1 cellular context compared by ENCODE assay signal in the genomic region with DNA sequence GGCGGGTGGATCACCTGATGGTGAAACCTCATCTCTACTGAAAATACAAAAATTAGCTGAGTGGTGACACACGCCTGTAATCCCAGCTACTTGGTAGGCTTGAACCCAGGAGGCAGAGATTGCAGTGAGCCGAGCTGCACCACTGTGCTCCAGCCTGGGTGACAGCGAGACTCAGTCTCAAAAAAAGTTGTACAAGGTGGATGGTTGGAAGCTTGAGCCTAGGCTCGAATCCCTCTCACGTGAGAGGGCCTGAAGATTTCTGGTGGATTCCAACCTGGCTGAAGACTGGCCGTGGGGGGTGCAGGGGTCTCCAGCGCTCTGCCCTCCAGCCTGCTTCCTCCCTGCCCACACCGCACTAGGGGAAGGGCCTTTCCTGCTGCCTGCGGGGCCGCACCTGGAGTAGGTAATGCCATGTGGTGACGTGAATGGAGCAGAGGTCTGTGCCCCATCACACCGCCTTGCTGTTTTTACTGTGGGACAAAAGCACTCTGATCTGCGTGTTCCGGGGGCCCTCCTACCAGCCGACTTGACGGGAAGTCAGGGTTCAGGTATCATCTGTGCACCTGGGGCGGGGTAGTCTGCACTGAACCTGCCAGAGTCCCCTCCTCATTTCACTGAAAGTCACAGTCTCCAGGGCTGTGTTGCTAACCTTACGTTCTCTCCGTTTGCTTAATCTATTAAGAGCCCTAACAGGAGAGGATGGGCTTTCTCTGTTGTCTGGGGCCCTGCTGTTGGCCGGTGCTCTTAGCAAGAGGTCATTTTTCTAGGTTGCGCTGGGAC.
A peak's percentile ranks its signal among the peaks of the same experiment; 100 is the strongest.
TF ChIP-seq lines count a peak whose summit lies in the region.

No MANE protein-coding gene starts in this region.

TF ChIP-seq in GM12878, 131 proteins besides CTCF, POLR2A, EP300 and RAD21:
- TF ChIP-seq TARDBP (IDR thresholded peaks at IDR 0.05; ENCODE audit: borderline replicate concordance), result 0 out of 2 replicates have a peak, but pooled peaks have one; percentile 21
- peak; percentile 37; the same call in 1 of the 2 replicates for TF ChIP-seq ZBED1 (IDR thresholded peaks at IDR 0.05; ENCODE audit: borderline replicate concordance)
- TF ChIP-seq NR2F1 (conservative IDR thresholded peaks at IDR 0.05), result no peak
- peak; percentile 2; the same call in 1 of the 2 replicates for TF ChIP-seq CBFB (IDR thresholded peaks at IDR 0.05; ENCODE audit: low read depth)
- no peak for TF ChIP-seq EZH2 (IDR thresholded peaks at IDR 0.05; ENCODE audit: borderline replicate concordance, control insufficient read depth, low read depth, low read length)
- TF ChIP-seq YBX1 (IDR thresholded peaks at IDR 0.05), result no peak
- peak; percentile 73 for TF ChIP-seq POLR2AphosphoS2 (IDR thresholded peaks at IDR 0.05; ENCODE audit: low read depth, low read length)
- TF ChIP-seq MYB (IDR thresholded peaks at IDR 0.05; ENCODE audit: borderline replicate concordance, low read depth, low read length), result no peak
- no peak for TF ChIP-seq SIN3A (IDR thresholded peaks at IDR 0.05; ENCODE audit: low read depth, low read length)
- peak; percentile 52 for TF ChIP-seq BACH1 (IDR thresholded peaks at IDR 0.05; ENCODE audit: borderline replicate concordance)
- TF ChIP-seq PBX3 (IDR thresholded peaks at IDR 0.05; ENCODE audit: insufficient replicate concordance, low read depth, low read length), result no peak
- 0 out of 2 replicates have a peak, but pooled peaks have one; percentile 27 for TF ChIP-seq GABPA (IDR thresholded peaks at IDR 0.05; ENCODE audit: low read depth)
- TF ChIP-seq PAX5 (IDR thresholded peaks at IDR 0.05; ENCODE audit: borderline replicate concordance, low read depth, low read length), result peak; percentile 11; the same call in 1 of the 2 replicates
- TF ChIP-seq, protein P1, sequence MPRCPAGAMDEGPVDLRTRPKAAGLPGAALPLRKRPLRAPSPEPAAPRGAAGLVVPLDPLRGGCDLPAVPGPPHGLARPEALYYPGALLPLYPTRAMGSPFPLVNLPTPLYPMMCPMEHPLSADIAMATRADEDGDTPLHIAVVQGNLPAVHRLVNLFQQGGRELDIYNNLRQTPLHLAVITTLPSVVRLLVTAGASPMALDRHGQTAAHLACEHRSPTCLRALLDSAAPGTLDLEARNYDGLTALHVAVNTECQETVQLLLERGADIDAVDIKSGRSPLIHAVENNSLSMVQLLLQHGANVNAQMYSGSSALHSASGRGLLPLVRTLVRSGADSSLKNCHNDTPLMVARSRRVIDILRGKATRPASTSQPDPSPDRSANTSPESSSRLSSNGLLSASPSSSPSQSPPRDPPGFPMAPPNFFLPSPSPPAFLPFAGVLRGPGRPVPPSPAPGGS (IDR thresholded peaks at IDR 0.05; ENCODE audit: borderline replicate concordance, insufficient read depth, low read depth, low read length, poor library complexity, severe bottlenecking), result peak; percentile 47
- TF ChIP-seq BHLHE40 (IDR thresholded peaks at IDR 0.05; ENCODE audit: borderline replicate concordance in 1 of 2, low read depth in 2 of 2, low read length in 1 of 2), result peak in 1 of 2 experiments; percentile 39; a peak in 1 of 4 replicates
- TF ChIP-seq ATF2 (IDR thresholded peaks at IDR 0.05; ENCODE audit: low read length), result peak; percentile 18; the same call in 1 of the 2 replicates
- peak; percentile 55; the same call in 1 of the 2 replicates for TF ChIP-seq POLR2AphosphoS5 (IDR thresholded peaks at IDR 0.05; ENCODE audit: low read length)
